ENCODE assay signal across 17 cellular contexts in genomic region chr7:102403563-102403962, GRCh38. TPM values are rescaled to one million over a fixed set of nuclear protein-coding genes. Genes with fewer than 3 reads are reported as not detected.
DNase-seq lines count a peak whose midpoint lies in the region; ATAC-seq and TF ChIP-seq lines count a peak whose summit lies in the region.
"Had no signal": no experiment of that assay in that cellular context is flagged by ENCODE, and none has a peak within 500 bp of the region (broad histone marks: within the 10 kb centered on the region; RNA-seq: fewer than 3 reads in every experiment).

No MANE protein-coding gene starts in this region.

- peaks cover 94% of the 10 kb centered on the region for H3K36me3 ChIP-seq in DOHH2 (ENCODE audit: control insufficient read depth, low read length)
- peaks cover 36% of the 10 kb centered on the region for H3K36me3 ChIP-seq in SU-DHL-6 (ENCODE audit: low read length)

- peaks cover 45% of the 10 kb centered on the region for H3F3A ChIP-seq in DOHH2 (ENCODE audit: control insufficient read depth, insufficient read depth)
- peaks cover 65% of the 10 kb centered on the region for H3F3A ChIP-seq in SU-DHL-6 (ENCODE audit: insufficient read depth)

- peaks cover 93% of the 10 kb centered on the region for H3K4me1 ChIP-seq in DOHH2 (ENCODE audit: control insufficient read depth, low read length)

- 92 to 98% methylated on average over 3 of the region's 3 CpGs for WGBS in lower leg skin, 2 donors

- ATAC-seq in GM18498 (IDR thresholded peaks at IDR 0.05; ENCODE audit: unreplicated experiment) = no peak

- H2AFZ ChIP-seq in SU-DHL-6 (ENCODE audit: low read depth, low read length, severe bottlenecking) = no peak overlapping the region

- H3K9me3 Mint-ChIP-seq in immature natural killer cell = no peaks in the 10 kb centered on the region

- H3K27ac ChIP-seq in DOHH2 (ENCODE audit: low read depth, low read length) (peak overlapping the region; percentile 86), SU-DHL-6 (ENCODE audit: low read depth, low read length) (peak overlapping the region; percentile 85)
- H3K27ac ChIP-seq: BLaER1 had no signal

- DNase-seq in NCI-H82 (lab: John Stamatoyannopoulos, UW) (peak; percentile 15), NCI-H82 treated with DMSO at 0.1 percent for 48 hours (lab: John Stamatoyannopoulos, UW; ENCODE audit: unreplicated experiment) (no peak), immature natural killer cell (no peak), lower leg skin (ENCODE audit: low spot score in 2 of 2) (no peak)
- no peak for DNase-seq in stimulated activated CD4-positive, alpha-beta T cell treated with anti-CD3 and anti-CD28 coated beads, Interleukin-4, amount 100 ng/mL, for 1 hour
- DNase-seq: 8988T, EL, Karpas-422, NCI-H1105 treated with DMSO at 0.1 percent for 48 hours, NCI-H187 treated with DMSO at 0.1 percent for 48 hours, NCI-H446 treated with DMSO at 0.1 percent for 48 hours, NCI-H748 treated with DMSO at 0.1 percent for 48 hours had no signal

- peaks cover 11 to 61% (median 22%) of the 10 kb centered on the region in 3 donors for H3K36me3 Mint-ChIP-seq in immature natural killer cell

- H3K27me3 Mint-ChIP-seq in immature natural killer cell (ENCODE audit: low read depth in 3 of 3) = peaks cover 0 to 7% (median 0%) of the 10 kb centered on the region in 3 donors

- H3K27ac Mint-ChIP-seq in immature natural killer cell = peak overlapping the region in 4 of 6 donors; percentile 11 to 34 (median 22)

- H3K4me1 Mint-ChIP-seq in immature natural killer cell = peaks cover 12 to 28% of the 10 kb centered on the region in 2 donors

- TF ChIP-seq CTCF in DOHH2 (IDR thresholded peaks at IDR 0.05; ENCODE audit: low read depth, low read length, poor library complexity, severe bottlenecking) (no peak), SU-DHL-6 (IDR thresholded peaks at IDR 0.05; ENCODE audit: insufficient read depth, low read length, poor library complexity, severe bottlenecking) (no peak), lower leg skin (IDR thresholded peaks at IDR 0.05) (no peak)

- intact Hi-C loops in lower leg skin (cut with DNase I; ENCODE audit: low total_unique reads) = no loop called here

- H3K4me3 ChIP-seq in DOHH2 (ENCODE audit: low read length) = peak overlapping the region; percentile 38; the same call in 1 of the 2 replicates
- H3K4me3 ChIP-seq in SU-DHL-6 (ENCODE audit: insufficient read depth, low read length, poor library complexity, severe bottlenecking) = no peak overlapping the region
- no peak overlapping the region for H3K4me3 ChIP-seq in lower leg skin (ENCODE audit: low read depth, poor library complexity, severe bottlenecking)
- H3K4me3 ChIP-seq: BLaER1 had no signal

- no peaks in the 10 kb centered on the region for H3K27me3 ChIP-seq in DOHH2 (ENCODE audit: control insufficient read depth, low read length)
- H3K27me3 ChIP-seq in SU-DHL-6 (ENCODE audit: low read length) = no peaks in the 10 kb centered on the region
- H3K27me3 ChIP-seq: BLaER1 had no signal

- H3K9me2 ChIP-seq in DOHH2 (replicated peaks; ENCODE audit: control insufficient read depth, low read length) = no peaks in the 10 kb centered on the region
- no peaks in the 10 kb centered on the region for H3K9me2 ChIP-seq in SU-DHL-6 (replicated peaks; ENCODE audit: insufficient read depth, low read length)

- H3K9me3 ChIP-seq in DOHH2 (ENCODE audit: control insufficient read depth, insufficient read depth, low read length) (no peaks in the 10 kb centered on the region), SU-DHL-6 (ENCODE audit: insufficient read depth, low read length) (no peaks in the 10 kb centered on the region)
- H3K9me3 ChIP-seq: BLaER1 had no signal

- H4K20me1 ChIP-seq in DOHH2 (ENCODE audit: control insufficient read depth, insufficient read depth, low read depth, low read length) (no peaks in the 10 kb centered on the region), SU-DHL-6 (ENCODE audit: low read depth, low read length) (no peaks in the 10 kb centered on the region)

- H3K79me2 ChIP-seq in DOHH2 (ENCODE audit: control insufficient read depth, low read length) (peaks cover 52% of the 10 kb centered on the region), SU-DHL-6 (ENCODE audit: insufficient read depth, low read length) (0 out of 2 replicates have a peak, but pooled peaks cover 7% of the 10 kb centered on the region)

- peak overlapping the region; percentile 76 for H3K4me2 ChIP-seq in DOHH2 (ENCODE audit: low read length)
- H3K4me2 ChIP-seq in SU-DHL-6 (ENCODE audit: low read depth, low read length, poor library complexity, severe bottlenecking) = no peak overlapping the region

- no peak for TF ChIP-seq POLR2A in lower leg skin (IDR thresholded peaks at IDR 0.05)

- peak overlapping the region; percentile 0; the same call in 1 of the 2 replicates for H3K9ac ChIP-seq in SU-DHL-6 (ENCODE audit: low read length)
- H3K9ac ChIP-seq: BLaER1 had no signal

- no peak overlapping the region for H3K4me3 Mint-ChIP-seq in immature natural killer cell

RNA-seq across cellular contexts. Expression of gene PRKRIP1, which starts 7.4 kb away (rescaled TPM):
- polyA plus RNA-seq in immature natural killer cell = 10 to 100 TPM; 13.2 to 20.2 (median 17.2) TPM
- total RNA-seq in lower leg skin = 10 to 100 TPM; 32.8 to 39.9 (median 35.7) TPM

RNA-seq across cellular contexts. Expression of gene ORAI2, which starts 29.8 kb away (rescaled TPM):
- 100 to 1,000 TPM in 1 of 3 donors, 10 to 100 TPM in 2; 73.5 to 125 (median 80.6) TPM for polyA plus RNA-seq in immature natural killer cell
- total RNA-seq in lower leg skin = 1 to 10 TPM; 2.7 to 6.8 (median 6.4) TPM

RNA-seq across cellular contexts. Expression of gene SPDYE6, which starts 47.3 kb away (rescaled TPM):
- under 1 TPM in 1 of 3 donors, not detected in 2; 0.97 TPM for polyA plus RNA-seq in immature natural killer cell
- total RNA-seq in lower leg skin = not detected
- total RNA-seq: H1 had no signal
- polyA plus RNA-seq: H1 had no signal
